In the genomic region with DNA sequence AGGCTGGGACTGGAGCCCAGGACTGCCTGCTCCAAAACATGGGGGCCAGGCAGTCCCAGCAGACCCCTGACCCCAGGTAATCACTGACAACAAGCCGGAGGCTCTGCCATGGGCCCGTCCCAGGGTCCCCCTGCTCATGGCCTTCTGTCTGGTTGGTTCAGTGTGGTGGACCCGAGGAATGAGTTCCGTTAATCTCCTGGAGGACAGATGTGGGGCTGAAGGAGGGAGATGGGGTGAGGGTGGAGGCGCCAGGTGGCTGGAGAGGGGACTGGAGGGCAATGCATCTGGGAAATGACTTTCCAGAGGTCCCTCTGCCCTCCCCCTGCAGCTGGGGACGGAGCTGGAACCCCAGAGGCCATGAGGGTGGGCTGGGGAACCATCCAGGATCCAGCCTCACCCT, we compare ENCODE assay signal across 1 cellular context.
TF ChIP-seq lines count a peak whose summit lies in the region.

No MANE protein-coding gene starts in this region.

TF ChIP-seq in HepG2, 621 proteins besides CTCF, POLR2A, EP300 and RAD21 (continued from another document):
- no peak for TF ChIP-seq GABPA (IDR thresholded peaks at IDR 0.05; ENCODE audit: low read depth, low read length)
- TF ChIP-seq GABPA (CRISPR knock-in tag; IDR thresholded peaks at IDR 0.05; ENCODE audit: low read depth): no peak
